22 cellular contexts compared by ENCODE assay signal in the genomic region with DNA sequence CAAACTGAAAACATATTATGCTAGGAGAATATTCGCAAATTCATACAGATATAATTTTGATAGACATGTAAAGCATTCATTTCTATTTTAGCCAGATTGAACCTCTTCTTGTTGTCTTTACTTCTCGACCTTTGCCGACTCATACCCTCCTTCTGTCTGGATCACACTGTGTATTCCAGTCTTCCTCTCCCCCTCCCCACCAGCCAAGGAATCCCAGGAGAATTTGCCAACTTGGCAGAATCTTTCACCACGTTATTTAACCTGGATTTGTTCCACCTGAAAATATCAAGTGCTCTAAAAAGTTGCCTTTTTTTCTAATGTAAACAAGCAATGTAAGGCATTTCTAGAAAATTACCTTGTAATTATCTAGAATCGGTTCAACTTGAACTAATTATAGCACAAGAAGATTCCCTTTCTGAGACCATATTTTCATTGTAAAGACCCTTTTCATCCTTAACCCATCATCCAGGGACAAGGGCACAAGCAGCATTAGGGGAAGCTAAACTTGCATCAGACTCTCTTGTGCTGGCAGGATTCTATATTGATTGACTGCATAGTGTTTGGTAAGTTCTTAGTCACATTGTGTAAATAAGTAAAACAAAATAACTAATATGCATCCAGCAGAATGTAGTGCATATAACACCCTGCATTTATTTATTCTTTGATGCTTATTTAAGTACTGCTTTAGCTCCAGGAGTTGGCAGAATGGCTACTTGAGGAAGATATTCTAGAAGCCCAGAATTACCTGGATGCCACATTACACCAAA.
"Had no signal": no experiment of that assay in that cellular context is flagged by ENCODE, and none has a peak within 500 bp of the region (broad histone marks: within the 10 kb centered on the region; RNA-seq: fewer than 3 reads in every experiment).

No MANE protein-coding gene starts in this region.

- ATAC-seq: activated T-helper 17 cell treated with anti-CD3 and anti-CD28 coated beads, Interleukin-2, amount 50 U/mL, for 72 hours had no signal

- DNase-seq: activated CD4-positive, alpha-beta memory T cell treated with anti-CD3 and anti-CD28 coated beads for 36 hours; activated CD4-positive, alpha-beta T cell treated with anti-CD3 and anti-CD28 coated beads, Interleukin-2, amount 10 ng/mL, durations not matched to agents 7 days and 5 days; activated CD4-positive, CD25-positive, alpha-beta regulatory T cell; activated gamma-delta T cell; activated naive CD4-positive, alpha-beta T cell treated with anti-CD3 and anti-CD28 coated beads for 36 hours; activated T-cell treated with anti-CD3 and anti-CD28 coated beads for 4 hours; activated T-cell treated with anti-CD3 and anti-CD28 coated beads, Interleukin-2, amount 50 U/mL, for 48 hours; cerebellar nuclear complex; NCI-H1092; NCI-H1436; NCI-H187; NCI-H2081; NCI-H345; NCI-H510A; PC-9; SHP77 treated with DMSO at 0.1 percent for 48 hours; T-helper 2 cell; T1000 had no signal

- FAIRE-seq: colon, TTC549 had no signal

- H3K4me3 ChIP-seq: PC-9 had no signal

- H3K27ac ChIP-seq: KMS-11, PC-9 had no signal

- H3K9ac ChIP-seq: KMS-11 had no signal

- H3K4me2 ChIP-seq: KMS-11, PC-9 had no signal

- H2AFZ ChIP-seq: PC-9 had no signal
